Comparison of ENCODE assay signal across 27 cellular contexts in the genomic region with DNA sequence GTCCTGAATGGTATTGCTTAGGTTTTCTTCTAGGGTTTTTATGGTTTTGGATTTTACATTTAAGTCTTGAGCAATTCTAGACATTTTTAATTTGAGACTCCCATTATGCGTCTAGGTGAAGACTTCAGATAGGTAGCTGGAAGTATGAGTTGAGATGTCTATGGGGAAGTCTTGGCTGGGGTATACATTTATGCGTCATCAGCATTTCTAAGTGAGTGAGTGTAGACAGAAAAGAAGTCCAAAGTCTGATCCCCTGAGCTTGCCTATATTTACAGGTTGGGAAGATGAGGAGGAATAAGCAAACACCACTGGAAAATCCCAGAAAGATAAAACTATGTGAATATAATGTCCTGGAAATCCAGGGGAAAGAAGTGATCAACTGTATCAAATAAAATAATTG.
"Had no signal": no experiment of that assay in that cellular context is flagged by ENCODE, and none has a peak within 500 bp of the region (broad histone marks: within the 10 kb centered on the region; RNA-seq: fewer than 3 reads in every experiment).

No MANE protein-coding gene starts in this region.

- H3K36me3 Mint-ChIP-seq: activated naive CD8-positive, alpha-beta T cell treated with anti-CD3 and anti-CD28 coated beads for 36 hours had no signal

- H3K9me3 Mint-ChIP-seq: activated CD4-positive, alpha-beta T cell treated with anti-CD3 and anti-CD28 coated beads, Interleukin-2, amount 10 ng/mL, durations not matched to agents 24 days and 14 days had no signal

- H3K4me3 ChIP-seq: SJCRH30, SK-N-MC had no signal

- DNase-seq: activated CD4-positive, alpha-beta T cell treated with anti-CD3 and anti-CD28 coated beads, Interleukin-2, amount 10 ng/mL, durations not matched to agents 24 days and 14 days; activated CD4-positive, alpha-beta T cell treated with anti-CD3 and anti-CD28 coated beads, Interleukin-2, amount 50 U/mL, for 4 hours; activated CD8-positive, alpha-beta T cell treated with anti-CD3 and anti-CD28 coated beads for 36 hours; activated effector memory CD4-positive, alpha-beta T cell treated with anti-CD3 and anti-CD28 coated beads, Interleukin-2, amount 50 U/mL, for 16 hours; activated naive CD4-positive, alpha-beta T cell; activated naive CD4-positive, alpha-beta T cell treated with anti-CD3 and anti-CD28 coated beads, Interleukin-2, amount 50 U/mL, for 16 hours; activated naive CD8-positive, alpha-beta T cell treated with anti-CD3 and anti-CD28 coated beads for 36 hours; activated T-cell treated with anti-CD3 and anti-CD28 coated beads, Interleukin-2, amount 50 U/mL, for 1 hour; activated T-cell treated with anti-CD3 and anti-CD28 coated beads, Interleukin-2, amount 50 U/mL, for 72 hours; amniotic stem cell; aorta; brain microvascular endothelial cell; central memory CD4-positive, alpha-beta T cell; NCI-H1436 treated with DMSO at 0.1 percent for 48 hours; NCI-H1694 treated with DMSO at 0.1 percent for 48 hours; NCI-H2029; NCI-H2107; NCI-H2171; NCI-H510A; NCI-H526; NCI-H748 treated with DMSO at 0.1 percent for 48 hours; SHP77; SJCRH30; T1000; WERI-Rb-1 had no signal

- H3K27ac ChIP-seq: brain microvascular endothelial cell, SJCRH30, SK-N-MC, WERI-Rb-1 had no signal

- H3K27me3 ChIP-seq: brain microvascular endothelial cell, SJCRH30 had no signal

- H3K4me3 Mint-ChIP-seq: activated CD4-positive, alpha-beta T cell treated with anti-CD3 and anti-CD28 coated beads, Interleukin-2, amount 10 ng/mL, durations not matched to agents 24 days and 14 days; activated CD8-positive, alpha-beta T cell treated with anti-CD3 and anti-CD28 coated beads for 36 hours; activated naive CD8-positive, alpha-beta T cell treated with anti-CD3 and anti-CD28 coated beads for 36 hours; activated T-cell treated with anti-CD3 and anti-CD28 coated beads, Interleukin-2, amount 50 U/mL, for 72 hours; activated T-helper 17 cell treated with anti-CD3 and anti-CD28 coated beads, Interleukin-2, amount 50 U/mL, for 72 hours had no signal

- H3K27me3 Mint-ChIP-seq: activated CD4-positive, alpha-beta T cell treated with anti-CD3 and anti-CD28 coated beads, Interleukin-2, amount 10 ng/mL, durations not matched to agents 24 days and 14 days; activated CD8-positive, alpha-beta T cell treated with anti-CD3 and anti-CD28 coated beads for 36 hours had no signal

- ATAC-seq: activated CD8-positive, alpha-beta T cell treated with anti-CD3 and anti-CD28 coated beads for 36 hours; activated T-cell treated with anti-CD3 and anti-CD28 coated beads, Interleukin-2, amount 50 U/mL, for 72 hours; activated T-helper 17 cell treated with anti-CD3 and anti-CD28 coated beads, Interleukin-2, amount 50 U/mL, for 72 hours had no signal

- H3K27ac Mint-ChIP-seq: activated CD4-positive, alpha-beta T cell treated with anti-CD3 and anti-CD28 coated beads, Interleukin-2, amount 10 ng/mL, durations not matched to agents 24 days and 14 days; activated CD8-positive, alpha-beta T cell treated with anti-CD3 and anti-CD28 coated beads for 36 hours; activated naive CD8-positive, alpha-beta T cell treated with anti-CD3 and anti-CD28 coated beads for 36 hours; activated T-cell treated with anti-CD3 and anti-CD28 coated beads, Interleukin-2, amount 50 U/mL, for 72 hours; activated T-helper 17 cell treated with anti-CD3 and anti-CD28 coated beads, Interleukin-2, amount 50 U/mL, for 72 hours had no signal

- H3K4me1 ChIP-seq: SJCRH30 had no signal

- H3K9me3 ChIP-seq: SJCRH30 had no signal

- H3K4me1 Mint-ChIP-seq: activated CD4-positive, alpha-beta T cell treated with anti-CD3 and anti-CD28 coated beads, Interleukin-2, amount 10 ng/mL, durations not matched to agents 24 days and 14 days; activated naive CD8-positive, alpha-beta T cell treated with anti-CD3 and anti-CD28 coated beads for 36 hours; activated T-helper 17 cell treated with anti-CD3 and anti-CD28 coated beads, Interleukin-2, amount 50 U/mL, for 72 hours had no signal

- H3K36me3 ChIP-seq: brain microvascular endothelial cell, SJCRH30, WERI-Rb-1 had no signal
